In the genomic region with DNA sequence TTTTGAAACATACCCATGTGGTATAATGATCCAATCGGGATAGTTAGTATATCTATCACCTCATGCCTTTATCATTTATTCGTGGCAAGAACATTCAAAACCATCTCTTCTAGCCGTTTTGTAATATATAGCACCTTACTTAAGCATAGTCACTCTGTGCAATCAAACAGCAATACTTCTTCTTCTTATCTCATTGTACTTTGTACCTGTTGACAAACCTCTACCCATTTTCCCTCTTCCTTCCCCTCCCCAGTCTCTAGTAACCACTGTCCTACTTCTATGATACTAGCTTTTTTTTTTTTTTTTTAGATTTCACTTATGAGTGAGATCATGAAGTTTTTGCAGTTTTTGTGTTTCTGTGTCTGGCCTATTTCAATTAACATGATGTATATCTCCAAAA, we compare ENCODE assay signal across 22 cellular contexts.
DNase-seq lines count a peak whose midpoint lies in the region; ATAC-seq, FAIRE-seq and TF ChIP-seq lines count a peak whose summit lies in the region.
"Had no signal": no experiment of that assay in that cellular context is flagged by ENCODE, and none has a peak within 500 bp of the region (broad histone marks: within the 10 kb centered on the region; RNA-seq: fewer than 3 reads in every experiment).

No MANE protein-coding gene starts in this region.

- H3K4me3 ChIP-seq in HepG2 (replicated peaks in 1 of 3; ENCODE audit: insufficient read depth in 1 of 3, low read depth in 2 of 3, low read length in 3 of 3), result no peak overlapping the region
- H3K4me3 ChIP-seq in right lobe of liver, result no peak overlapping the region
- H3K4me3 ChIP-seq in hepatocyte, result no peak overlapping the region
- H3K4me3 ChIP-seq in mucosa of descending colon, result no peak overlapping the region
- no peak overlapping the region for H3K4me3 ChIP-seq in suprapubic skin
- H3K4me3 ChIP-seq: A549; BLaER1 treated with 17β-estradiol and CSF1 and Interleukin-3, amounts not matched to agents 10 nM and 100 nM had no signal

- TF ChIP-seq EP300 in HepG2 (IDR thresholded peaks at IDR 0.05; ENCODE audit: low read depth in 2 of 2, low read length in 2 of 2) (no peak), HepG2 (CRISPR knock-in tag; IDR thresholded peaks at IDR 0.05; ENCODE audit: borderline replicate concordance) (no peak), suprapubic skin (IDR thresholded peaks at IDR 0.05) (no peak)

- no peak for TF ChIP-seq POLR2A in HepG2 (IDR thresholded peaks at IDR 0.05; ENCODE audit: insufficient read depth in 1 of 2, low read depth in 2 of 2, low read length in 2 of 2)
- no peak for TF ChIP-seq POLR2A in right lobe of liver (IDR thresholded peaks at IDR 0.05)
- no peak for TF ChIP-seq POLR2A in suprapubic skin (IDR thresholded peaks at IDR 0.05)

- H3K4me2 ChIP-seq in HepG2 (ENCODE audit: low read depth, low read length) (no peak overlapping the region), hepatocyte (no peak overlapping the region)
- H3K4me2 ChIP-seq: A549; BLaER1 treated with 17β-estradiol and CSF1 and Interleukin-3, amounts not matched to agents 10 nM and 100 nM had no signal

- POLR2A ChIA-PET in HepG2 (lab: Yijun Ruan, JAX), result no interaction called here

- DNase-seq in HepG2 (ENCODE audit: low spot score) (no peak), right lobe of liver (no peak), hepatocyte (ENCODE audit: low spot score) (peak; percentile 38), mucosa of descending colon (no peak), suprapubic skin (ENCODE audit: low spot score in 2 of 2) (no peak)
- DNase-seq: AML-193; Calu3; CD4-positive, alpha-beta T cell; CD8-positive, alpha-beta T cell; DMS79 treated with DMSO at 0.1 percent for 48 hours; GF-D8 had no signal

- TF ChIP-seq CTCF in HepG2 (CRISPR knock-in tag; IDR thresholded peaks at IDR 0.05) (no peak), right lobe of liver (IDR thresholded peaks at IDR 0.05) (no peak), hepatocyte (IDR thresholded peaks at IDR 0.05; ENCODE audit: poor library complexity) (no peak), mucosa of descending colon (IDR thresholded peaks at IDR 0.05) (no peak), suprapubic skin (IDR thresholded peaks at IDR 0.05) (no peak)

- H3K27me3 ChIP-seq in HepG2 (ENCODE audit: control insufficient read depth in 1 of 2, insufficient read depth in 2 of 2, low read length in 2 of 2), result no peaks in the 10 kb centered on the region
- no peaks in the 10 kb centered on the region for H3K27me3 ChIP-seq in right lobe of liver
- H3K27me3 ChIP-seq in hepatocyte, result no peaks in the 10 kb centered on the region
- H3K27me3 ChIP-seq in suprapubic skin, result no peaks in the 10 kb centered on the region
- H3K27me3 ChIP-seq: BLaER1 treated with 17β-estradiol and CSF1 and Interleukin-3, amounts not matched to agents 10 nM and 100 nM had no signal

- intact Hi-C loops in HepG2 (cut with micrococcal nuclease; ENCODE audit: unreplicated experiment) (no loop called here), right lobe of liver (cut with DNase I) (no loop called here), mucosa of descending colon (cut with DNase I, micrococcal nuclease) (no loop called here)

- no peak overlapping the region for H2AFZ ChIP-seq in HepG2 (ENCODE audit: low read length)
- no peak overlapping the region for H2AFZ ChIP-seq in hepatocyte

- H3K9me2 ChIP-seq in hepatocyte (replicated peaks; ENCODE audit: insufficient read depth), result no peaks in the 10 kb centered on the region

- no peak for ATAC-seq in HepG2
- ATAC-seq in right lobe of liver, result no peak
- ATAC-seq in mucosa of descending colon, result peak; percentile 85
- ATAC-seq in HG03097 (IDR thresholded peaks at IDR 0.05; ENCODE audit: low FRiP score, unreplicated experiment), result no peak
- ATAC-seq in HG03175 (IDR thresholded peaks at IDR 0.05; ENCODE audit: unreplicated experiment), result no peak
- ATAC-seq: A549; CD8-positive, alpha-beta T cell had no signal

- H3K36me3 ChIP-seq in HepG2 (replicated peaks in 1 of 2; ENCODE audit: control insufficient read depth in 1 of 2, insufficient read depth in 2 of 2, low read length in 2 of 2) (no peaks in the 10 kb centered on the region), right lobe of liver (no peaks in the 10 kb centered on the region), hepatocyte (replicated peaks; ENCODE audit: insufficient read depth, low read depth) (no peaks in the 10 kb centered on the region), mucosa of descending colon (ENCODE audit: low read depth) (no peaks in the 10 kb centered on the region), suprapubic skin (no peaks in the 10 kb centered on the region)
- H3K36me3 ChIP-seq: BLaER1 treated with 17β-estradiol and CSF1 and Interleukin-3, amounts not matched to agents 10 nM and 100 nM had no signal

- no peaks in the 10 kb centered on the region for H3K79me2 ChIP-seq in HepG2 (ENCODE audit: insufficient read depth, low read length)
- no peaks in the 10 kb centered on the region for H3K79me2 ChIP-seq in hepatocyte

- no peak for TF ChIP-seq RAD21 in HepG2 (CRISPR knock-in tag; IDR thresholded peaks at IDR 0.05)

- H3K27ac ChIP-seq in HepG2 (ENCODE audit: extremely low read length, insufficient read depth, low read length), result no peak overlapping the region
- no peak overlapping the region for H3K27ac ChIP-seq in right lobe of liver
- H3K27ac ChIP-seq in hepatocyte, result no peak overlapping the region
- no peak overlapping the region for H3K27ac ChIP-seq in suprapubic skin
- H3K27ac ChIP-seq: 22Rv1; A549; BLaER1 treated with 17β-estradiol and CSF1 and Interleukin-3, amounts not matched to agents 10 nM and 100 nM; C4-2B had no signal

- in situ Hi-C loops in HepG2 (cut with HindIII; ENCODE audit: extremely low pct_ligation_motif_present, low pct_unique_long_range_greater_than_20kb), result no loop called here

- CTCF ChIA-PET in HepG2 (lab: Yijun Ruan, JAX; ENCODE audit: low intra/inter-chr PET ratio, low total read pairs), result no interaction called here

- FAIRE-seq in HepG2 (lab: Jason Lieb, UNC), result no peak
- FAIRE-seq: A549, D721Med, G401.6, GM12891, GM18507 had no signal

- H3K4me1 ChIP-seq in HepG2 (ENCODE audit: insufficient read depth, low read length) (0 out of 2 replicates have a peak, but pooled peaks cover 5% of the 10 kb centered on the region), right lobe of liver (no peaks in the 10 kb centered on the region), hepatocyte (ENCODE audit: insufficient read depth) (no peaks in the 10 kb centered on the region), mucosa of descending colon (ENCODE audit: low read depth) (no peaks in the 10 kb centered on the region), suprapubic skin (no peaks in the 10 kb centered on the region)
- H3K4me1 ChIP-seq: A549; BLaER1 treated with 17β-estradiol and CSF1 and Interleukin-3, amounts not matched to agents 10 nM and 100 nM; Caco-2 had no signal

- BruUV-seq in HepG2 (replicated peaks; lab: Mats Ljungman, UMichigan), result no TSS peak

- H4K20me1 ChIP-seq in HepG2 (ENCODE audit: insufficient read depth, low read length) (no peaks in the 10 kb centered on the region), hepatocyte (ENCODE audit: insufficient read depth, poor library complexity, severe bottlenecking) (no peaks in the 10 kb centered on the region)
- H4K20me1 ChIP-seq: BLaER1 treated with 17β-estradiol and CSF1 and Interleukin-3, amounts not matched to agents 10 nM and 100 nM had no signal

- no peak overlapping the region for H3K9ac ChIP-seq in HepG2 (ENCODE audit: insufficient read depth, low read depth, low read length)
- H3K9ac ChIP-seq: BLaER1 treated with 17β-estradiol and CSF1 and Interleukin-3, amounts not matched to agents 10 nM and 100 nM had no signal

- H3K9me3 ChIP-seq in HepG2 (ENCODE audit: low read length), result no peaks in the 10 kb centered on the region
- H3K9me3 ChIP-seq in right lobe of liver, result no peaks in the 10 kb centered on the region
- no peaks in the 10 kb centered on the region for H3K9me3 ChIP-seq in hepatocyte (ENCODE audit: low read depth)
- no peaks in the 10 kb centered on the region for H3K9me3 ChIP-seq in mucosa of descending colon
- no peaks in the 10 kb centered on the region for H3K9me3 ChIP-seq in suprapubic skin
- H3K9me3 ChIP-seq: A549; BLaER1 treated with 17β-estradiol and CSF1 and Interleukin-3, amounts not matched to agents 10 nM and 100 nM; Caco-2 had no signal

- under 1% methylated on average over 3 of the region's 3 CpGs for WGBS in HepG2 (ENCODE audit: low lambda C conversion rate)
- WGBS in right lobe of liver (ENCODE audit: insufficient coverage, low coverage, low lambda C conversion rate, missing lambda C conversion rate), result 41% methylated on average over 3 of the region's 3 CpGs
- WGBS in hepatocyte (ENCODE audit: low lambda C conversion rate, missing lambda C conversion rate), result 74% methylated on average over 3 of the region's 3 CpGs
- WGBS in suprapubic skin, result 88% methylated on average over 3 of the region's 3 CpGs

TF ChIP-seq in HepG2, 621 proteins besides CTCF, POLR2A, EP300 and RAD21:
- peak; percentile 47 for TF ChIP-seq HNF4A (CRISPR knock-in tag; IDR thresholded peaks at IDR 0.05)
- TF ChIP-seq GATAD2A (CRISPR knock-in tag; IDR thresholded peaks at IDR 0.05), result 0 out of 2 replicates have a peak, but pooled peaks have one; percentile 14
- no peak for TF ChIP-seq NFATC3 (CRISPR knock-in tag; IDR thresholded peaks at IDR 0.05)
